Comparison of ENCODE assay signal across 8 cellular contexts in the genomic region with DNA sequence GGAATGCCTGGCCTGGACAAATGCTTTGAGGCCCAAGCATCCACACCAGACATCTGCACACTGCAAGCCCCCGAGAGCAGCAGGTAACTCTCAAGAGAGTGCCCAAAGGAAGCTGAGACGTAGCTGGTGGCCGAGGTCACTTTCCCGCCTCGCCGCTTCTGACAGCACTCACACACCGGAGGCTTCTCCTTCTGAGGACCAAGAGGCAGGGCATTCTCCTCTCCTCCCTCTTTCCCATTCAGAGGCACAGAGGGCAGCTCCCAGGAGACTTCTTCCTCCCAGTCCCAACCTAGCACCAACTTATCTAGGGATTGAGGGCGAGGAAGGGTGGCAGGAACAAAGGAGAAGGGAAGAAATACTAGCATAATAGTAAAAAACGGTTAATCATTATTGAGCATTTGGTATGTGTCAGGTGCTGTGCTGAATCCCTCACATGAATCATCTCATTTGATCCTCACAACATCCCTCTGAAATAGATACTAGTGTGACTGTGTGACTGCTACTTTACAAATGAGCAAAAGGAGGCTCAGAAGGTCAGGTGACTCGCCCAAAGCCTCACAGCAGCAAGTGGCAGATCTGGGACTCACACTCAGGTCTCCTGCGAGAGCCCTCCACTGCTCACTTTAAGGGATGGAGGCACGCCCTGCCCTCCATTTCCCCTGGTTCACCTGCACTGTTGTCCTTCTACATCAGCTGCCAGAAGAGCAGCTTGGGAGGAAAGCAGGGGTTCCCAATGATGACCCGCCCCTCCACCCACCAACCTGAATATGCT. TPM values are rescaled to one million over a fixed set of nuclear protein-coding genes. Genes with fewer than 3 reads are reported as not detected.
A peak's percentile ranks its signal among the peaks of the same experiment; 100 is the strongest.
DNase-seq lines count a peak whose midpoint lies in the region; ATAC-seq and TF ChIP-seq lines count a peak whose summit lies in the region.

No MANE protein-coding gene starts in this region.

- DNase-seq in A172 (ENCODE audit: low spot score) = peak; percentile 47
- DNase-seq in activated CD8-positive, alpha-beta memory T cell treated with anti-CD3 and anti-CD28 coated beads, Interleukin-2, amount 10 ng/mL, durations not matched to agents 7 days and 5 days = peak; percentile 88
- no peak for DNase-seq in right cardiac atrium
- no peak for DNase-seq in thoracic aorta (ENCODE audit: low spot score)
- no peak for DNase-seq in SIG-M5 treated with dmso at 0.1 percent for 504 hours (lab: John Stamatoyannopoulos, UW; ENCODE audit: unreplicated experiment)
- DNase-seq in NOMO-1 treated with dmso at 0.1 percent for 144 hours (lab: John Stamatoyannopoulos, UW; ENCODE audit: unreplicated experiment) = no peak
- DNase-seq in ovary = no peak

- H3K4me3 Mint-ChIP-seq in activated CD8-positive, alpha-beta memory T cell treated with anti-CD3 and anti-CD28 coated beads, Interleukin-2, amount 10 ng/mL, durations not matched to agents 7 days and 5 days = peak overlapping the region; percentile 97

- no peaks in the 10 kb centered on the region for H3K9me3 ChIP-seq in HEK293 (ENCODE audit: control insufficient read depth, insufficient read depth, low read depth, low read length)
- no peaks in the 10 kb centered on the region for H3K9me3 ChIP-seq in right cardiac atrium (ENCODE audit: control insufficient read depth, low read length)
- H3K9me3 ChIP-seq in thoracic aorta = no peaks in the 10 kb centered on the region
- H3K9me3 ChIP-seq in ovary = no peaks in the 10 kb centered on the region

- peak overlapping the region; percentile 92 for H3K27ac Mint-ChIP-seq in activated CD8-positive, alpha-beta memory T cell treated with anti-CD3 and anti-CD28 coated beads, Interleukin-2, amount 10 ng/mL, durations not matched to agents 7 days and 5 days

- H3K27ac ChIP-seq in HEK293 (ENCODE audit: extremely low read depth, low read depth, low read length) = no peak overlapping the region
- peak overlapping the region; percentile 95 for H3K27ac ChIP-seq in right cardiac atrium (ENCODE audit: low read length)
- peak overlapping the region; percentile 81 to 85 for H3K27ac ChIP-seq in thoracic aorta
- H3K27ac ChIP-seq in ovary = no peak overlapping the region

- intact Hi-C loops in right cardiac atrium (cut with DNase I) = no loop called here
- intact Hi-C loops in ovary (cut with DNase I) = no loop called here

- no peaks in the 10 kb centered on the region for H3K27me3 Mint-ChIP-seq in activated CD8-positive, alpha-beta memory T cell treated with anti-CD3 and anti-CD28 coated beads, Interleukin-2, amount 10 ng/mL, durations not matched to agents 7 days and 5 days

- CTCF ChIA-PET in HEK293 (lab: Yijun Ruan, JAX) = interaction anchor here (0.7 to 21.4 kb wide), 9 partner anchors 9 to 352 kb away, joined by 3 to 506 read pairs (median 4); a partner anchor contains a TSS
- CTCF ChIA-PET in activated CD8-positive, alpha-beta memory T cell treated with anti-CD3 and anti-CD28 coated beads, Interleukin-2, amount 10 ng/mL, durations not matched to agents 7 days and 5 days (lab: Charles Lee) = interaction anchor here (0.6 to 20.5 kb wide), 7 partner anchors 10 to 173 kb away, joined by 3 to 557 read pairs (median 9); a partner anchor contains a TSS

- no peaks in the 10 kb centered on the region for H3K9me3 Mint-ChIP-seq in activated CD8-positive, alpha-beta memory T cell treated with anti-CD3 and anti-CD28 coated beads, Interleukin-2, amount 10 ng/mL, durations not matched to agents 7 days and 5 days (ENCODE audit: low read depth)

- H3K4me1 Mint-ChIP-seq in activated CD8-positive, alpha-beta memory T cell treated with anti-CD3 and anti-CD28 coated beads, Interleukin-2, amount 10 ng/mL, durations not matched to agents 7 days and 5 days = peaks cover 66% of the 10 kb centered on the region

- no peak for TF ChIP-seq EP300 in ovary (IDR thresholded peaks at IDR 0.05)

- H3K4me3 ChIP-seq in HEK293 (ENCODE audit: low read depth, low read length) = no peak overlapping the region
- H3K4me3 ChIP-seq in right cardiac atrium (ENCODE audit: low read length) = no peak overlapping the region
- peak overlapping the region; percentile 68 for H3K4me3 ChIP-seq in thoracic aorta
- no peak overlapping the region for H3K4me3 ChIP-seq in ovary

- peaks cover 5% of the 10 kb centered on the region for H3K36me3 Mint-ChIP-seq in activated CD8-positive, alpha-beta memory T cell treated with anti-CD3 and anti-CD28 coated beads, Interleukin-2, amount 10 ng/mL, durations not matched to agents 7 days and 5 days

- TF ChIP-seq POLR2A in ovary (IDR thresholded peaks at IDR 0.05) = no peak

- 51% methylated on average over 13 of the region's 13 CpGs for WGBS in right cardiac atrium
- WGBS in ovary, 3 donors = 85 to 88% (median 88%) methylated on average over 13 of the region's 13 CpGs

- TF ChIP-seq CTCF in HEK293 (tag by site-specific recombination; IDR thresholded peaks at IDR 0.05) (no peak), thoracic aorta (IDR thresholded peaks at IDR 0.05) (no peak), ovary (IDR thresholded peaks at IDR 0.05) (no peak)

- H3K4me1 ChIP-seq in HEK293 (ENCODE audit: control insufficient read depth, insufficient read depth, low read length) (peaks cover 15% of the 10 kb centered on the region), right cardiac atrium (ENCODE audit: control insufficient read depth, insufficient read depth, low read length) (peaks cover 21% of the 10 kb centered on the region), thoracic aorta (ENCODE audit: control insufficient read depth in 1 of 2, low read depth in 2 of 2) (peaks cover 21 to 56% of the 10 kb centered on the region in 2 donors), ovary (ENCODE audit: insufficient read depth) (peaks cover 11% of the 10 kb centered on the region)

- peak; percentile 47 for ATAC-seq in activated CD8-positive, alpha-beta memory T cell treated with anti-CD3 and anti-CD28 coated beads, Interleukin-2, amount 10 ng/mL, durations not matched to agents 7 days and 5 days
- ATAC-seq in right cardiac atrium (no peak), thoracic aorta (ENCODE audit: insufficient number of reproducible peaks, low FRiP score, low read depth) (no peak)

- POLR2A ChIA-PET in HEK293 (lab: Yijun Ruan, JAX) = interaction anchor here (1.2 kb wide), 1 partner anchor 156 kb away, joined by 4 read pairs; a partner anchor contains a TSS

- H3K27me3 ChIP-seq in right cardiac atrium (ENCODE audit: control insufficient read depth, insufficient read depth) = no peaks in the 10 kb centered on the region
- H3K27me3 ChIP-seq in thoracic aorta (replicated peaks; ENCODE audit: insufficient read depth) = no peaks in the 10 kb centered on the region
- H3K27me3 ChIP-seq in ovary = no peaks in the 10 kb centered on the region

- H3K36me3 ChIP-seq in HEK293 (ENCODE audit: control insufficient read depth in 2 of 2, insufficient read depth in 1 of 2, low read length in 2 of 2) (no peaks in the 10 kb centered on the region), thoracic aorta (no peaks in the 10 kb centered on the region), ovary (no peaks in the 10 kb centered on the region)

TF ChIP-seq in HEK293, 187 proteins besides CTCF, POLR2A, EP300 and RAD21:
- TF ChIP-seq MEIS1 (CRISPR knock-in tag; IDR thresholded peaks at IDR 0.05; ENCODE audit: borderline replicate concordance) = no peak
- TF ChIP-seq ZNF560 (tag by site-specific recombination; IDR thresholded peaks at IDR 0.05; ENCODE audit: borderline replicate concordance) = no peak
- peak; percentile 69 for TF ChIP-seq FEZF1 (tag by site-specific recombination; IDR thresholded peaks at IDR 0.05)
- no peak for TF ChIP-seq ZNF132 (tag by site-specific recombination; IDR thresholded peaks at IDR 0.05; ENCODE audit: borderline replicate concordance)

RNA-seq across cellular contexts. Expression of a gene that starts 41.8 kb away (rescaled TPM):
- 35.8 and 43.9 TPM in 2 replicates for total RNA-seq in A172 (2014; rRNA removed; shearing (Covaris generic))
- 10 to 100 TPM; 67.7 to 85.8 TPM for total RNA-seq in activated CD8-positive, alpha-beta memory T cell treated with anti-CD3 and anti-CD28 coated beads, Interleukin-2, amount 10 ng/mL, durations not matched to agents 7 days and 5 days
- total RNA-seq in right cardiac atrium = 100 to 1,000 TPM; 206 to 312 (median 277) TPM
- polyA plus RNA-seq in right cardiac atrium = 248 TPM
- total RNA-seq in thoracic aorta = 100 to 1,000 TPM; 106 to 332 TPM
- 10 to 100 TPM; 23.0 to 53.9 (median 35.3) TPM for total RNA-seq in ovary
- 10 to 100 TPM; 24.2 to 30.9 TPM for polyA plus RNA-seq in ovary

Comparison
In these comparisons a context has a peak if more than half of its experiments do, and no peak if none do; other contexts are left out.
1. DNase-seq: peak in A172 (single experiment) and activated CD8-positive, alpha-beta memory T cell treated with anti-CD3 and anti-CD28 coated beads, Interleukin-2, amount 10 ng/mL, durations not matched to agents 7 days and 5 days (single experiment); none in right cardiac atrium (0 of 3), thoracic aorta (single experiment), SIG-M5 treated with dmso at 0.1 percent for 504 hours (single experiment), NOMO-1 treated with dmso at 0.1 percent for 144 hours (single experiment) and ovary (0 of 5).
2. H3K27ac ChIP-seq: peak in right cardiac atrium (single experiment) and thoracic aorta (2 of 2); none in HEK293 (single experiment) and ovary (0 of 2).